10 cellular contexts compared by ENCODE assay signal in genomic region chr10:5180503-5180902, GRCh38. TPM values are rescaled to one million over a fixed set of nuclear protein-coding genes. Genes with fewer than 3 reads are reported as not detected.
"Had no signal": no experiment of that assay in that cellular context is flagged by ENCODE, and none has a peak within 500 bp of the region (broad histone marks: within the 10 kb centered on the region; RNA-seq: fewer than 3 reads in every experiment).

No MANE protein-coding gene starts in this region.

RNA-seq across cellular contexts. Expression of gene AKR1C8, which starts 4.4 kb away (rescaled TPM):
- total RNA-seq: OCI-LY7, PC-3, Right ventricle myocardium inferior, Right ventricle myocardium superior, RPMI7951, SK-MEL-5 had no signal
- polyA plus RNA-seq: SK-N-SH had no signal

RNA-seq across cellular contexts. Expression of gene AKR1C4, which starts 16.1 kb away (rescaled TPM):
- total RNA-seq: OCI-LY7, PC-3, PC-9, Right ventricle myocardium inferior, Right ventricle myocardium superior, RPMI7951, SJCRH30, SJSA1, SK-MEL-5 had no signal
- polyA plus RNA-seq: SK-N-SH had no signal
